Comparison of ENCODE assay signal across 19 cellular contexts in the genomic region with DNA sequence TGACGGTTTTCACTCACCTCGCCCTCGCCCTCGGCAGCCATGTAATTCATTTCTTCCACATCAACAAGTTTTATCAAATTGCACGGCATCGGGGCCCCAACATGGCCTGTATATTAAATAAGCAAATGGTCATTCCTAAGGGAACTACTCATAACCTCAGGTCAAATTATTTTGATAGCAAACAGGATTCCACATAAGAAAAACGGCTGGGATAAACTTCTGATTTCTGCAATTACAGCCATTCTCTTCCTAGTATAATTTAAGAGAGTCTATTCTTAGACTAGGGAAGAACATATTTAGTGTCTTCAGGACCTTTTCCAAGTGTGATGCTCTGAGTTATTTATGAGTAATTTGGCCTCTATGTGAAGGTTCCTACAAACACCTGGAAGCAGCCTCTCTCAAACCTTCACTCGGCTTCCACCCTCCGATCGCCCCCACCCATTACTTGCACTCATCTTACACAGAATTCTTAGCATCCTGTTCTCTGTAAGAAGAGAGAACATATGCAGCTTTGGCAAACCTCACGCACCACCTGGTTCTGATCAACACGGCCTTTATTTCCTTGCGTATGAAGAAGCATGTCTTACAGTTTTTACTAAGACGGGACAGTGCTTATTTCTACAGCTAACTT. TPM values are rescaled to one million over a fixed set of nuclear protein-coding genes. Genes with fewer than 3 reads are reported as not detected.
DNase-seq lines count a peak whose midpoint lies in the region; ATAC-seq and TF ChIP-seq lines count a peak whose summit lies in the region.
"Had no signal": no experiment of that assay in that cellular context is flagged by ENCODE, and none has a peak within 500 bp of the region (broad histone marks: within the 10 kb centered on the region; RNA-seq: fewer than 3 reads in every experiment).

No MANE protein-coding gene starts in this region.

- DNase-seq in MCF 10A (ENCODE audit: unreplicated experiment): no peak
- no peak for DNase-seq in breast epithelium (ENCODE audit: low spot score in 2 of 2)
- peak; percentile 35 for DNase-seq in GM04504 (ENCODE audit: low read depth)
- peak; percentile 38 for DNase-seq in fibroblast of peridontal ligament (ENCODE audit: extremely low read depth)
- DNase-seq in lower leg skin (ENCODE audit: low spot score in 2 of 2): no peak
- DNase-seq in NCI-H2107 treated with DMSO at 0.1 percent for 48 hours (lab: John Stamatoyannopoulos, UW; ENCODE audit: unreplicated experiment): no peak
- DNase-seq: activated B cell treated with CpG ODN at 0.5 μM for 24 hours; amniotic stem cell; BE2C; head of caudate nucleus; NCI-H1105; NCI-H2171; pancreas; Peyer's patch; stimulated activated naive CD4-positive, alpha-beta T cell treated with Interleukin-2 at 50 U/mL for 16 hours had no signal

- H3K9ac ChIP-seq in subcutaneous abdominal adipose tissue (ENCODE audit: low read length in 5 of 5): peak overlapping the region in 1 of 5 donors; percentile 59
- H3K9ac ChIP-seq: KMS-11 had no signal

- TF ChIP-seq CTCF in MCF 10A (IDR thresholded peaks at IDR 0.05; ENCODE audit: unreplicated experiment) (no peak), breast epithelium (IDR thresholded peaks at IDR 0.05) (no peak), lower leg skin (IDR thresholded peaks at IDR 0.05) (no peak)

- TF ChIP-seq POLR2A in breast epithelium (IDR thresholded peaks at IDR 0.05) (no peak), lower leg skin (IDR thresholded peaks at IDR 0.05) (no peak)

- H3K36me3 Mint-ChIP-seq in MCF 10A (ENCODE audit: insufficient read depth, unreplicated experiment): peaks cover 96% of the 10 kb centered on the region

- H3K27ac ChIP-seq in breast epithelium (peak overlapping the region in 1 of 2 donors; percentile 58), subcutaneous abdominal adipose tissue (ENCODE audit: low read depth, low read length) (peak overlapping the region; percentile 72)
- H3K27ac ChIP-seq: KMS-11, pancreas, Peyer's patch had no signal

- H3K36me3 ChIP-seq in breast epithelium (no peaks in the 10 kb centered on the region), subcutaneous abdominal adipose tissue (ENCODE audit: control insufficient read depth in 5 of 5, insufficient read depth in 5 of 5, low read length in 5 of 5) (peaks cover 47 to 81% (median 73%) of the 10 kb centered on the region in 5 donors)

- intact Hi-C loops in MCF 10A (cut with micrococcal nuclease) (no loop called here), breast epithelium (cut with DNase I; ENCODE audit: low total_unique reads) (no loop called here), lower leg skin (cut with DNase I; ENCODE audit: low total_unique reads) (no loop called here)

- BruUV-seq in MCF 10A (replicated peaks; lab: Mats Ljungman, UMichigan): no TSS peak

- 73 to 84% methylated on average over 14 of the region's 14 CpGs for WGBS in lower leg skin, 2 donors

- H3K4me1 Mint-ChIP-seq in MCF 10A (ENCODE audit: insufficient read depth, unreplicated experiment): no peaks in the 10 kb centered on the region
- H3K4me1 Mint-ChIP-seq: GM23338 had no signal

- CTCF ChIA-PET in MCF 10A (lab: Yijun Ruan, JAX): no interaction called here

- H3K4me3 Mint-ChIP-seq in MCF 10A (ENCODE audit: unreplicated experiment): no peak overlapping the region
- H3K4me3 Mint-ChIP-seq: activated B cell treated with CpG ODN at 0.5 μM for 24 hours, GM23338 had no signal

- H3K27ac Mint-ChIP-seq in MCF 10A (ENCODE audit: low read depth, unreplicated experiment): peak overlapping the region; percentile 31
- H3K27ac Mint-ChIP-seq: activated B cell treated with CpG ODN at 0.5 μM for 24 hours, GM23338 had no signal

- H3K4me1 ChIP-seq in breast epithelium (no peaks in the 10 kb centered on the region), subcutaneous abdominal adipose tissue (ENCODE audit: control insufficient read depth in 5 of 5, insufficient read depth in 5 of 5, low read length in 5 of 5) (peaks cover 0 to 35% (median 10%) of the 10 kb centered on the region in 5 donors)
- H3K4me1 ChIP-seq: BE2C, pancreas, Peyer's patch had no signal

- H3K27me3 Mint-ChIP-seq in MCF 10A (ENCODE audit: insufficient read depth, unreplicated experiment): no peaks in the 10 kb centered on the region
- H3K27me3 Mint-ChIP-seq: activated B cell treated with CpG ODN at 0.5 μM for 24 hours had no signal

- H3K27me3 ChIP-seq in breast epithelium (no peaks in the 10 kb centered on the region), subcutaneous abdominal adipose tissue (ENCODE audit: control insufficient read depth in 5 of 5, insufficient read depth in 4 of 5, low read length in 5 of 5) (no peaks in the 10 kb centered on the region)
- H3K27me3 ChIP-seq: BE2C, pancreas, Peyer's patch had no signal

- H3K9me3 ChIP-seq in breast epithelium (no peaks in the 10 kb centered on the region), subcutaneous abdominal adipose tissue (ENCODE audit: control insufficient read depth in 5 of 5, low read length in 5 of 5) (no peaks in the 10 kb centered on the region)
- H3K9me3 ChIP-seq: BE2C, pancreas, Peyer's patch had no signal

- no peaks in the 10 kb centered on the region for H3K9me3 Mint-ChIP-seq in MCF 10A (ENCODE audit: unreplicated experiment)
- H3K9me3 Mint-ChIP-seq: activated B cell treated with CpG ODN at 0.5 μM for 24 hours, GM23338 had no signal

- ATAC-seq in HG03196 (IDR thresholded peaks at IDR 0.05; ENCODE audit: unreplicated experiment): no peak
- ATAC-seq: GM23338 had no signal

- H3K4me3 ChIP-seq in breast epithelium: no peak overlapping the region
- no peak overlapping the region for H3K4me3 ChIP-seq in subcutaneous abdominal adipose tissue (ENCODE audit: low read depth in 1 of 5, low read length in 5 of 5)
- H3K4me3 ChIP-seq in lower leg skin (ENCODE audit: low read depth, poor library complexity, severe bottlenecking): no peak overlapping the region
- H3K4me3 ChIP-seq: GM23338, pancreas, Peyer's patch had no signal

- POLR2A ChIA-PET in MCF 10A (lab: Yijun Ruan, JAX): no interaction called here

RNA-seq across cellular contexts. Expression of a gene that starts 29.4 kb away (rescaled TPM):
- total RNA-seq in MCF 10A (2022) (8.3 and 22.3 TPM in 2 replicates), breast epithelium (1 to 10 TPM; 2.2 to 4.3 (median 2.6) TPM), lower leg skin (10 to 100 TPM in 3 of 4 donors, 1 to 10 TPM in 1; 9.2 to 14.8 (median 12.3) TPM)

Comparison
In these comparisons a context has a peak if more than half of its experiments do, and no peak if none do; other contexts are left out.
1. DNase-seq: peak in GM04504 (single experiment) and fibroblast of peridontal ligament (single experiment); none in MCF 10A (single experiment), breast epithelium (0 of 2), lower leg skin (0 of 2) and NCI-H2107 treated with DMSO at 0.1 percent for 48 hours (single experiment).